8 cellular contexts compared by ENCODE assay signal in genomic region chr5:111092062-111092853, GRCh38. TPM values are rescaled to one million over a fixed set of nuclear protein-coding genes. Genes with fewer than 3 reads are reported as not detected.
DNase-seq lines count a peak whose midpoint lies in the region; ATAC-seq and TF ChIP-seq lines count a peak whose summit lies in the region.

Gene WDR36, plus strand, starts transcription at chr5:111092348. Its CDS starts 109 bp downstream, at chr5:111092457.

- peak within 1 kb of the TSS; percentile 36 to 76 for H3K4ac ChIP-seq in mesenchymal stem cell (ENCODE audit: low read depth in 1 of 2, low read length in 2 of 2)

- DNase-seq in Caki2 (ENCODE audit: low read depth) (peak; percentile 84), NT2/D1 (ENCODE audit: low read depth, low spot score) (peak; percentile 81), endodermal cell (peak; percentile 98), mesenchymal stem cell (peak; percentile 93)
- DNase-seq in activated CD8-positive, alpha-beta memory T cell treated with anti-CD3 and anti-CD28 coated beads, Interleukin-2, amount 10 ng/mL, durations not matched to agents 7 days and 5 days = peak; percentile 93
- peak; percentile 68 for DNase-seq in stimulated activated CD8-positive, alpha-beta memory T cell treated with anti-CD3 and anti-CD28 coated beads, Interleukin-12 subunit alpha, Interleukin-12 subunit beta, amount 100 ng/mL, for 24 hours (ENCODE audit: extremely low read depth)

- no peak within 1 kb of the TSS for H2AK5ac ChIP-seq in mesenchymal stem cell (ENCODE audit: low read length, severe bottlenecking)

- peak within 1 kb of the TSS in 1 of 2 experiments; percentile 42 for H3K14ac ChIP-seq in mesenchymal stem cell (ENCODE audit: low read length in 2 of 2)

- WGBS in endodermal cell (ENCODE audit: insufficient coverage in 1 of 2, insufficient read length in 1 of 2), 2 experiments = 2 to 3% methylated on average over 11 to 50 of the region's 50 CpGs
- WGBS in mesenchymal stem cell = 2% methylated on average over 49 of the region's 50 CpGs

- H2BK12ac ChIP-seq in mesenchymal stem cell (ENCODE audit: low read length in 2 of 2) = no peak within 1 kb of the TSS

- peaks cover 12% of the 10 kb centered on the region for H3K27me3 ChIP-seq in HUES48 (ENCODE audit: control insufficient read depth, insufficient read depth, low read length)
- no peaks in the 10 kb centered on the region for H3K27me3 ChIP-seq in NT2/D1 (ENCODE audit: insufficient read depth, insufficient read length)
- no peaks in the 10 kb centered on the region for H3K27me3 ChIP-seq in endodermal cell (ENCODE audit: control insufficient read depth, insufficient read depth, low read length, poor library complexity, severe bottlenecking)
- H3K27me3 ChIP-seq in mesenchymal stem cell (ENCODE audit: control insufficient read depth in 1 of 2, insufficient read depth in 1 of 2, low read length in 2 of 2) = no peaks in the 10 kb centered on the region

- H3K36me3 ChIP-seq in HUES48 (ENCODE audit: control insufficient read depth, insufficient read depth, low read length) = peaks cover 27% of the 10 kb centered on the region
- H3K36me3 ChIP-seq in NT2/D1 (ENCODE audit: insufficient read depth, insufficient read length, low read length) = peaks cover 22% of the 10 kb centered on the region
- peaks cover 14% of the 10 kb centered on the region for H3K36me3 ChIP-seq in endodermal cell (ENCODE audit: control insufficient read depth, insufficient read depth, low read length)
- H3K36me3 ChIP-seq in mesenchymal stem cell (ENCODE audit: control insufficient read depth in 1 of 2, insufficient read depth in 2 of 2, low read depth in 1 of 2, low read length in 2 of 2) = peaks cover 0 to 20% of the 10 kb centered on the region in 2 experiments

- CTCF ChIA-PET in activated CD8-positive, alpha-beta memory T cell treated with anti-CD3 and anti-CD28 coated beads, Interleukin-2, amount 10 ng/mL, durations not matched to agents 7 days and 5 days (lab: Charles Lee) = interaction anchor here (0.6 to 1.8 kb wide), 5 partner anchors 24 to 665 kb away, joined by 3 to 5 read pairs (median 4); partner anchors contain the start of gene NREP

- H3K36me3 Mint-ChIP-seq in activated CD8-positive, alpha-beta memory T cell treated with anti-CD3 and anti-CD28 coated beads, Interleukin-2, amount 10 ng/mL, durations not matched to agents 7 days and 5 days = peaks cover 13% of the 10 kb centered on the region
- H3K36me3 Mint-ChIP-seq in endodermal cell (ENCODE audit: low read depth) = peaks cover 14% of the 10 kb centered on the region

- peak; percentile 94 for ATAC-seq in GM21423 (IDR thresholded peaks at IDR 0.05; ENCODE audit: unreplicated experiment)
- ATAC-seq in activated CD8-positive, alpha-beta memory T cell treated with anti-CD3 and anti-CD28 coated beads, Interleukin-2, amount 10 ng/mL, durations not matched to agents 7 days and 5 days = peak; percentile 97

- no peak within 1 kb of the TSS for H2BK5ac ChIP-seq in mesenchymal stem cell (ENCODE audit: low read depth, low read length, poor library complexity, severe bottlenecking)

- H3K27ac ChIP-seq in HUES48 (ENCODE audit: low read depth, low read length) = peak within 1 kb of the TSS; percentile 83
- H3K27ac ChIP-seq in endodermal cell (ENCODE audit: low read depth, low read length) = peak within 1 kb of the TSS; percentile 52
- H3K27ac ChIP-seq in mesenchymal stem cell (ENCODE audit: low read length, poor library complexity, severe bottlenecking) = peak within 1 kb of the TSS; percentile 78

- H3K4me3 ChIP-seq in HUES48 (ENCODE audit: low read depth, low read length) (peak within 1 kb of the TSS; percentile 98), NT2/D1 (ENCODE audit: insufficient read length, low read depth) (peak within 1 kb of the TSS; percentile 93), endodermal cell (ENCODE audit: low read length) (peak within 1 kb of the TSS; percentile 93), mesenchymal stem cell (ENCODE audit: insufficient read depth in 1 of 2, low read depth in 1 of 2, low read length in 2 of 2) (peak within 1 kb of the TSS; percentile 91 to 95)

- H3K4me3 Mint-ChIP-seq in activated CD8-positive, alpha-beta memory T cell treated with anti-CD3 and anti-CD28 coated beads, Interleukin-2, amount 10 ng/mL, durations not matched to agents 7 days and 5 days = peak within 1 kb of the TSS; percentile 97
- peak within 1 kb of the TSS; percentile 97 for H3K4me3 Mint-ChIP-seq in endodermal cell

- peak within 1 kb of the TSS; percentile 64 for H2AFZ ChIP-seq in mesenchymal stem cell (ENCODE audit: low read depth, low read length)

- H2BK15ac ChIP-seq in mesenchymal stem cell (ENCODE audit: low read depth, poor library complexity, severe bottlenecking) = no peak within 1 kb of the TSS

- no peak within 1 kb of the TSS for H3K23ac ChIP-seq in mesenchymal stem cell (ENCODE audit: low read length in 2 of 2)

- H3K9me3 Mint-ChIP-seq in activated CD8-positive, alpha-beta memory T cell treated with anti-CD3 and anti-CD28 coated beads, Interleukin-2, amount 10 ng/mL, durations not matched to agents 7 days and 5 days (ENCODE audit: low read depth) = no peaks in the 10 kb centered on the region
- peaks cover 18% of the 10 kb centered on the region for H3K9me3 Mint-ChIP-seq in endodermal cell

- peaks cover 5% of the 10 kb centered on the region for H3K79me1 ChIP-seq in mesenchymal stem cell (replicated peaks; ENCODE audit: low read length, poor library complexity, severe bottlenecking)

- no peak for TF ChIP-seq CTCF in endodermal cell (conservative IDR thresholded peaks at IDR 0.05)

- in situ Hi-C loops in Caki2 (cut with HindIII; ENCODE audit: low pct_unique_long_range_greater_than_20kb, low sequenced_read_pairs) = no loop called here

- H3K4me1 Mint-ChIP-seq in activated CD8-positive, alpha-beta memory T cell treated with anti-CD3 and anti-CD28 coated beads, Interleukin-2, amount 10 ng/mL, durations not matched to agents 7 days and 5 days = peaks cover 31% of the 10 kb centered on the region
- peaks cover 11% of the 10 kb centered on the region for H3K4me1 Mint-ChIP-seq in endodermal cell

- H3K4me2 ChIP-seq in mesenchymal stem cell (ENCODE audit: low read length, poor library complexity, severe bottlenecking) = peak within 1 kb of the TSS; percentile 86

- peaks cover 3% of the 10 kb centered on the region for H3K27me3 Mint-ChIP-seq in activated CD8-positive, alpha-beta memory T cell treated with anti-CD3 and anti-CD28 coated beads, Interleukin-2, amount 10 ng/mL, durations not matched to agents 7 days and 5 days
- peaks cover 19% of the 10 kb centered on the region for H3K27me3 Mint-ChIP-seq in endodermal cell (ENCODE audit: insufficient read depth)

- H3K18ac ChIP-seq in mesenchymal stem cell (ENCODE audit: low read depth in 1 of 2, low read length in 2 of 2) = peak within 1 kb of the TSS; percentile 76 to 90

- H4K8ac ChIP-seq in mesenchymal stem cell (ENCODE audit: low read length) = peak within 1 kb of the TSS; percentile 92

- peak within 1 kb of the TSS; percentile 90 for H4K91ac ChIP-seq in mesenchymal stem cell (ENCODE audit: low read length)

- H3K4me1 ChIP-seq in HUES48 (ENCODE audit: control insufficient read depth, insufficient read depth, low read length) (peaks cover 8% of the 10 kb centered on the region), NT2/D1 (ENCODE audit: insufficient read depth, insufficient read length) (no peaks in the 10 kb centered on the region), endodermal cell (ENCODE audit: control insufficient read depth, insufficient read depth, low read length) (no peaks in the 10 kb centered on the region), mesenchymal stem cell (ENCODE audit: control insufficient read depth, insufficient read depth, low read depth, low read length) (peaks cover 2% of the 10 kb centered on the region)

- H3K27ac Mint-ChIP-seq in activated CD8-positive, alpha-beta memory T cell treated with anti-CD3 and anti-CD28 coated beads, Interleukin-2, amount 10 ng/mL, durations not matched to agents 7 days and 5 days = peak within 1 kb of the TSS; percentile 79
- peak within 1 kb of the TSS; percentile 89 for H3K27ac Mint-ChIP-seq in endodermal cell

- peak within 1 kb of the TSS; percentile 89 for H3K9ac ChIP-seq in HUES48 (ENCODE audit: low read depth, low read length)
- H3K9ac ChIP-seq in NT2/D1 (ENCODE audit: insufficient read length, low read depth) = peak within 1 kb of the TSS; percentile 90
- peak within 1 kb of the TSS; percentile 77 for H3K9ac ChIP-seq in endodermal cell (ENCODE audit: extremely low read depth, low read length, poor library complexity, severe bottlenecking)
- peak within 1 kb of the TSS; percentile 93 for H3K9ac ChIP-seq in mesenchymal stem cell (ENCODE audit: low read length)

- H3K9me3 ChIP-seq in HUES48 (ENCODE audit: control insufficient read depth, insufficient read depth, low read length) (peaks cover 11% of the 10 kb centered on the region), NT2/D1 (ENCODE audit: insufficient read depth, low read length) (peaks cover 10% of the 10 kb centered on the region), endodermal cell (ENCODE audit: control insufficient read depth, low read length) (peaks cover 11% of the 10 kb centered on the region), mesenchymal stem cell (ENCODE audit: control insufficient read depth, low read length) (no peaks in the 10 kb centered on the region)

- peak within 1 kb of the TSS; percentile 35 for H2BK120ac ChIP-seq in mesenchymal stem cell (ENCODE audit: low read depth, low read length)

RNA-seq across cellular contexts. Expression of gene WDR36, which starts in this region (rescaled TPM):
- 29.2 and 33.2 TPM in 2 replicates for total RNA-seq in Caki2 (2014; rRNA removed; shearing (Covaris generic); ENCODE audit: low replicate concordance)
- 10 to 100 TPM; 28.4 to 46.6 TPM for total RNA-seq in activated CD8-positive, alpha-beta memory T cell treated with anti-CD3 and anti-CD28 coated beads, Interleukin-2, amount 10 ng/mL, durations not matched to agents 7 days and 5 days
- total RNA-seq in endodermal cell = 10 to 100 TPM; 28.5 to 32.0 TPM
- 19.9 TPM for polyA plus RNA-seq in endodermal cell (2013, experiment 1 of 2)
- polyA plus RNA-seq in endodermal cell (2013, experiment 2 of 2) = 18.6 TPM
- 22.8 TPM for polyA plus RNA-seq in mesenchymal stem cell (2013, experiment 1 of 2)
- polyA plus RNA-seq in mesenchymal stem cell (2013, experiment 2 of 2) = 22.7 TPM

Comparison
In these comparisons a context has a peak if more than half of its experiments do, and no peak if none do; other contexts are left out.
1. Peak in every context shown above with its lines: DNase-seq, ATAC-seq, H3K4me3 ChIP-seq and H3K27ac ChIP-seq.